8 cellular contexts compared by ENCODE assay signal in genomic region chr6:27893059-27893835, GRCh38. TPM values are rescaled to one million over a fixed set of nuclear protein-coding genes. Genes with fewer than 3 reads are reported as not detected.
A peak's percentile ranks its signal among the peaks of the same experiment; 100 is the strongest.
DNase-seq lines count a peak whose midpoint lies in the region; ATAC-seq and TF ChIP-seq lines count a peak whose summit lies in the region.

No MANE protein-coding gene starts in this region.

- peak overlapping the region; percentile 74 for H3K14ac ChIP-seq in trophoblast cell (ENCODE audit: low read length)

- H3K27ac Mint-ChIP-seq in HFFc6 = no peak overlapping the region

- peaks cover 31% of the 10 kb centered on the region for H3K79me1 ChIP-seq in trophoblast cell (ENCODE audit: low read length)

- H2BK12ac ChIP-seq in trophoblast cell (ENCODE audit: low read length) = peak overlapping the region; percentile 40

- H4K12ac ChIP-seq in trophoblast cell (ENCODE audit: low read depth, low read length) = peak overlapping the region; percentile 34

- H2AK5ac ChIP-seq in trophoblast cell (ENCODE audit: low read length) = no peak overlapping the region

- peak overlapping the region; percentile 57 for H3K18ac ChIP-seq in trophoblast cell (ENCODE audit: low read length)

- no CpG with 5 or more reads among the region's 41 CpGs for WGBS in trophoblast cell (ENCODE audit: extremely low coverage, insufficient coverage, insufficient read length)
- WGBS in transverse colon (ENCODE audit: low coverage in 1 of 2), 2 donors = 1% methylated on average over 41 of the region's 41 CpGs; no CpG with 5 or more reads in 1 of the 2 donors

- intact Hi-C loops in Right ventricle myocardium superior (cut with DNase I) = loop anchor here (10.0 kb wide), 1 partner anchor 388 kb away; no protein-coding TSS in a partner anchor
- intact Hi-C loops in transverse colon (cut with DNase I; ENCODE audit: low total_unique reads) = loop anchor here (5.0 kb wide), 1 partner anchor 706 kb away; no protein-coding TSS in a partner anchor

- no peak for TF ChIP-seq CTCF in HFFc6 (IDR thresholded peaks at IDR 0.05)
- TF ChIP-seq CTCF in NB4 (IDR thresholded peaks at IDR 0.05; ENCODE audit: low read depth, low read length) = no peak
- TF ChIP-seq CTCF in transverse colon (IDR thresholded peaks at IDR 0.05) = peak in 1 of 5 experiments; percentile 28

- H2BK120ac ChIP-seq in trophoblast cell (ENCODE audit: insufficient read depth, low read length, poor library complexity) = peak overlapping the region; percentile 1

- H3K36me3 Mint-ChIP-seq in HFFc6 (ENCODE audit: low read depth) = peaks cover 4% of the 10 kb centered on the region; the same call in 1 of the 2 replicates

- H2AFZ ChIP-seq in trophoblast cell (ENCODE audit: insufficient read depth, low read length, poor library complexity) = peak overlapping the region; percentile 51

- peak overlapping the region; percentile 60 for H3K4ac ChIP-seq in trophoblast cell (ENCODE audit: low read depth, low read length)

- H3K4me3 ChIP-seq in NB4 (ENCODE audit: low read depth, low read length) = peak overlapping the region; percentile 93
- peak overlapping the region; percentile 82 for H3K4me3 ChIP-seq in trophoblast cell (ENCODE audit: low read depth, low read length)
- H3K4me3 ChIP-seq in transverse colon = peak overlapping the region; percentile 23 to 80 (median 63)

- H3K4me2 ChIP-seq in trophoblast cell (ENCODE audit: low read length) = peak overlapping the region; percentile 84

- H3K27ac ChIP-seq in trophoblast cell (ENCODE audit: low read depth, low read length) = peak overlapping the region; percentile 83
- H3K27ac ChIP-seq in transverse colon = peak overlapping the region; percentile 90 to 96 (median 92)

- peak; percentile 62 for ATAC-seq in Right ventricle myocardium superior (ENCODE audit: poor library complexity)

- peaks cover 17% of the 10 kb centered on the region for H3K27me3 Mint-ChIP-seq in HFFc6 (ENCODE audit: insufficient read depth)

- no peak overlapping the region for H3K23ac ChIP-seq in trophoblast cell (ENCODE audit: low read length)

- H4K91ac ChIP-seq in trophoblast cell (ENCODE audit: low read depth, low read length) = peak overlapping the region; percentile 65

- in situ Hi-C loops in SK-MEL-5 (cut with HindIII; ENCODE audit: low pct_unique_long_range_greater_than_20kb, low sequenced_read_pairs) (no loop called here), transverse colon (cut with MboI; ENCODE audit: low pct_ligation_motif_present in 1 of 4, low pct_unique_long_range_greater_than_20kb in 1 of 4, low sequenced_read_pairs in 3 of 4) (loop anchor here (10.0 to 25.0 kb wide), 4 partner anchors 88 to 718 kb away; a partner anchor contains a TSS)

- peak overlapping the region; percentile 89 for H3K9ac ChIP-seq in trophoblast cell (ENCODE audit: low read length)

- TF ChIP-seq EP300 in transverse colon (IDR thresholded peaks at IDR 0.05; ENCODE audit: low read depth) = no peak

- DNase-seq in GM04504 (ENCODE audit: low read depth) (peak; percentile 87), HFFc6 (peak; percentile 99), NB4 (ENCODE audit: low read depth) (peak; percentile 99), SK-MEL-5 (ENCODE audit: low read depth, low spot score) (peak; percentile 95), Right ventricle myocardium superior (peak; percentile 79), trophoblast cell (peak; percentile 91 to 96), transverse colon (peak; percentile 93)
- peak; percentile 79 for DNase-seq in activated naive CD4-positive, alpha-beta T cell treated with anti-CD3 and anti-CD28 coated beads, Interleukin-2, amount 50 U/mL, for 16 hours

- H3K4me1 ChIP-seq in trophoblast cell (ENCODE audit: control insufficient read depth in 1 of 2, insufficient read depth in 2 of 2, low read length in 2 of 2) = peaks cover 7 to 10% of the 10 kb centered on the region in 2 experiments
- peaks cover 0 to 54% (median 22%) of the 10 kb centered on the region in 4 donors for H3K4me1 ChIP-seq in transverse colon

- peak; percentile 98 for TF ChIP-seq POLR2A in NB4 (IDR thresholded peaks at IDR 0.05; ENCODE audit: extremely low read depth, insufficient read length)
- TF ChIP-seq POLR2A in transverse colon (IDR thresholded peaks at IDR 0.05) = peak; percentile 99

- H3K4me1 Mint-ChIP-seq in HFFc6 (ENCODE audit: low read depth) = peaks cover 39% of the 10 kb centered on the region

- H3K36me3 ChIP-seq in trophoblast cell (ENCODE audit: control insufficient read depth in 1 of 2, insufficient read depth in 2 of 2, low read length in 2 of 2) (no peaks in the 10 kb centered on the region), transverse colon (no peaks in the 10 kb centered on the region)

- H4K8ac ChIP-seq in trophoblast cell (ENCODE audit: low read depth, low read length) = peak overlapping the region; percentile 58

- H3K9me3 ChIP-seq in trophoblast cell (ENCODE audit: insufficient read depth, low read depth, low read length) (no peaks in the 10 kb centered on the region), transverse colon (no peaks in the 10 kb centered on the region)

- no peaks in the 10 kb centered on the region for H3K27me3 ChIP-seq in trophoblast cell (ENCODE audit: insufficient read depth, low read length)
- peaks cover 47% of the 10 kb centered on the region for H3K27me3 ChIP-seq in transverse colon

- H2BK5ac ChIP-seq in trophoblast cell (ENCODE audit: low read depth, low read length, poor library complexity) = peak overlapping the region; percentile 60

- H3K4me3 Mint-ChIP-seq in HFFc6 = no peak overlapping the region

- H3K9me3 Mint-ChIP-seq in HFFc6 = no peaks in the 10 kb centered on the region

- peaks cover 14% of the 10 kb centered on the region for H3K79me2 ChIP-seq in trophoblast cell (ENCODE audit: control insufficient read depth, insufficient read depth, low read length, poor library complexity)

RNA-seq across cellular contexts. Expression of gene OR2B2, which starts 18.9 kb away (rescaled TPM):
- total RNA-seq in HFFc6 (2021; fragmentation: NEBNext Ultra II Directional; extraction: Animal tissue kit (Norgen Biotek cat#: 25700)) = not detected
- not detected in 2 replicates for total RNA-seq in SK-MEL-5 (2014; rRNA removed; shearing (Covaris generic))
- not detected in 2 replicates for polyA plus RNA-seq in SK-MEL-5 (2015; cell fraction: cytosol; rRNA removed)
- not detected in 2 replicates for polyA plus RNA-seq in SK-MEL-5 (2015; cell fraction: nucleus; rRNA removed)
- total RNA-seq in Right ventricle myocardium superior (not detected), transverse colon (not detected)
- not detected in 2 replicates for polyA plus RNA-seq in trophoblast cell (2013)

Comparison
In these comparisons a context has a peak if more than half of its experiments do, and no peak if none do; other contexts are left out.
1. Peak in every context shown above with its lines: DNase-seq, ATAC-seq, H3K4me3 ChIP-seq and H3K27ac ChIP-seq.